Comparison of ENCODE assay signal across 10 cellular contexts in genomic region chr12:119920064-119920463, GRCh38. TPM values are rescaled to one million over a fixed set of nuclear protein-coding genes. Genes with fewer than 3 reads are reported as not detected.
"Had no signal": no experiment of that assay in that cellular context is flagged by ENCODE, and none has a peak within 500 bp of the region (broad histone marks: within the 10 kb centered on the region; RNA-seq: fewer than 3 reads in every experiment).

No MANE protein-coding gene starts in this region.

- DNase-seq: GM23248, GOT3, H7, HFFc6, KBM-7 had no signal

- ATAC-seq: HCT116 had no signal

- H2AFZ ChIP-seq: GM23248 had no signal

- H3K36me3 ChIP-seq: HAP-1 had no signal

- H3K9me3 ChIP-seq: HAP-1 had no signal

- H3K9me3 Mint-ChIP-seq: HFFc6, IgD-negative memory B cell had no signal

- H3K27ac ChIP-seq: GM23248, HL-60, KMS-11 had no signal

- H3K4me2 ChIP-seq: KMS-11 had no signal

- H3K4me1 ChIP-seq: HAP-1 had no signal

- H3K36me3 Mint-ChIP-seq: IgD-negative memory B cell had no signal

- H3K4me3 Mint-ChIP-seq: HFFc6, IgD-negative memory B cell had no signal

- H3K4me3 ChIP-seq: GM23248, HAP-1 had no signal

- H3K9ac ChIP-seq: GM23248, KMS-11 had no signal

- H3K27ac Mint-ChIP-seq: HFFc6, IgD-negative memory B cell had no signal

RNA-seq across cellular contexts. Expression of gene CIT, which starts 42.9 kb away (rescaled TPM):
- polyA plus RNA-seq: IgD-negative memory B cell had no signal
